Comparison of ENCODE assay signal across 1 cellular context in the genomic region with DNA sequence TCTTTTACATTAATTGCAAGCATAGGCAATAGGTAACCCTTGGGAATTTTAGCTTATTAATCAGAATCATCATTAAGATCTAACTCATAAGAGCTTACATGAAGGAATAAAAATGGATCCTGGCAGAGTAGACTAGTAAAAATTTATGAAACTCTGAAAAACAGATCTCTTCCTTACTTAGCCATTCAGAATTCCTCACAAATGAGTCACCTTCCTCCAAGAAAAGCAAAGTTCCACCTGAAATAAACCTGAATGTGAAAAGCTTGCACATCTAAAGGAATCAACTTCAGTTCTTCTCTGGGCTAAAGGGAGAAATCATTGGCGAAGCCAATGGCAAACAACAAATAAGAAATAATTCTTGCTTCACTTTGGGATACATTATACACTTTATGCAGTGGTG.
TF ChIP-seq lines count a peak whose summit lies in the region.

No MANE protein-coding gene starts in this region.

TF ChIP-seq in GM23338, 12 proteins besides CTCF, POLR2A, EP300 and RAD21 (continued from another document):
- TF ChIP-seq, protein P1, sequence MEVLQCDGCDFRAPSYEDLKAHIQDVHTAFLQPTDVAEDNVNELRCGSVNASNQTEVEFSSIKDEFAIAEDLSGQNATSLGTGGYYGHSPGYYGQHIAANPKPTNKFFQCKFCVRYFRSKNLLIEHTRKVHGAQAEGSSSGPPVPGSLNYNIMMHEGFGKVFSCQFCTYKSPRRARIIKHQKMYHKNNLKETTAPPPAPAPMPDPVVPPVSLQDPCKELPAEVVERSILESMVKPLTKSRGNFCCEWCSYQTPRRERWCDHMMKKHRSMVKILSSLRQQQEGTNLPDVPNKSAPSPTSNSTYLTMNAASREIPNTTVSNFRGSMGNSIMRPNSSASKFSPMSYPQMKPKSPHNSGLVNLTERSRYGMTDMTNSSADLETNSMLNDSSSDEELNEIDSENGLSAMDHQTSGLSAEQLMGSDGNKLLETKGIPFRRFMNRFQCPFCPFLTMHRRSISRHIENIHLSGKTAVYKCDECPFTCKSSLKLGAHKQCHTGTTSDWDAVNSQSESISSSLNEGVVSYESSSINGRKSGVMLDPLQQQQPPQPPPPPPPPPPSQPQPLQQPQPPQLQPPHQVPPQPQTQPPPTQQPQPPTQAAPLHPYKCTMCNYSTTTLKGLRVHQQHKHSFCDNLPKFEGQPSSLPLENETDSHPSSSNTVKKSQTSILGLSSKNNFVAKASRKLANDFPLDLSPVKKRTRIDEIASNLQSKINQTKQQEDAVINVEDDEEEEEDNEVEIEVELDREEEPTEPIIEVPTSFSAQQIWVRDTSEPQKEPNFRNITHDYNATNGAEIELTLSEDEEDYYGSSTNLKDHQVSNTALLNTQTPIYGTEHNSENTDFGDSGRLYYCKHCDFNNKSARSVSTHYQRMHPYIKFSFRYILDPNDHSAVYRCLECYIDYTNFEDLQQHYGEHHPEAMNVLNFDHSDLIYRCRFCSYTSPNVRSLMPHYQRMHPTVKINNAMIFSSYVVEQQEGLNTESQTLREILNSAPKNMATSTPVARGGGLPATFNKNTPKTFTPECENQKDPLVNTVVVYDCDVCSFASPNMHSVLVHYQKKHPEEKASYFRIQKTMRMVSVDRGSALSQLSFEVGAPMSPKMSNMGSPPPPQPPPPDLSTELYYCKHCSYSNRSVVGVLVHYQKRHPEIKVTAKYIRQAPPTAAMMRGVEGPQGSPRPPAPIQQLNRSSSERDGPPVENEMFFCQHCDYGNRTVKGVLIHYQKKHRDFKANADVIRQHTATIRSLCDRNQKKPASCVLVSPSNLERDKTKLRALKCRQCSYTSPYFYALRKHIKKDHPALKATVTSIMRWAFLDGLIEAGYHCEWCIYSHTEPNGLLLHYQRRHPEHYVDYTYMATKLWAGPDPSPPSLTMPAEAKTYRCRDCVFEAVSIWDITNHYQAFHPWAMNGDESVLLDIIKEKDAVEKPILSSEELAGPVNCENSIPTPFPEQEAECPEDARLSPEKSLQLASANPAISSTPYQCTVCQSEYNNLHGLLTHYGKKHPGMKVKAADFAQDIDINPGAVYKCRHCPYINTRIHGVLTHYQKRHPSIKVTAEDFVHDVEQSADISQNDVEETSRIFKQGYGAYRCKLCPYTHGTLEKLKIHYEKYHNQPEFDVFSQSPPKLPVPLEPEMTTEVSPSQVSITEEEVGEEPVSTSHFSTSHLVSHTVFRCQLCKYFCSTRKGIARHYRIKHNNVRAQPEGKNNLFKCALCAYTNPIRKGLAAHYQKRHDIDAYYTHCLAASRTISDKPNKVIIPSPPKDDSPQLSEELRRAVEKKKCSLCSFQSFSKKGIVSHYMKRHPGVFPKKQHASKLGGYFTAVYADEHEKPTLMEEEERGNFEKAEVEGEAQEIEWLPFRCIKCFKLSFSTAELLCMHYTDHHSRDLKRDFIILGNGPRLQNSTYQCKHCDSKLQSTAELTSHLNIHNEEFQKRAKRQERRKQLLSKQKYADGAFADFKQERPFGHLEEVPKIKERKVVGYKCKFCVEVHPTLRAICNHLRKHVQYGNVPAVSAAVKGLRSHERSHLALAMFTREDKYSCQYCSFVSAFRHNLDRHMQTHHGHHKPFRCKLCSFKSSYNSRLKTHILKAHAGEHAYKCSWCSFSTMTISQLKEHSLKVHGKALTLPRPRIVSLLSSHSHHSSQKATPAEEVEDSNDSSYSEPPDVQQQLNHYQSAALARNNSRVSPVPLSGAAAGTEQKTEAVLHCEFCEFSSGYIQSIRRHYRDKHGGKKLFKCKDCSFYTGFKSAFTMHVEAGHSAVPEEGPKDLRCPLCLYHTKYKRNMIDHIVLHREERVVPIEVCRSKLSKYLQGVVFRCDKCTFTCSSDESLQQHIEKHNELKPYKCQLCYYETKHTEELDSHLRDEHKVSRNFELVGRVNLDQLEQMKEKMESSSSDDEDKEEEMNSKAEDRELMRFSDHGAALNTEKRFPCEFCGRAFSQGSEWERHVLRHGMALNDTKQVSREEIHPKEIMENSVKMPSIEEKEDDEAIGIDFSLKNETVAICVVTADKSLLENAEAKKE (CRISPR knock-in tag; IDR thresholded peaks at IDR 0.05): no peak
- TF ChIP-seq, protein P2, sequence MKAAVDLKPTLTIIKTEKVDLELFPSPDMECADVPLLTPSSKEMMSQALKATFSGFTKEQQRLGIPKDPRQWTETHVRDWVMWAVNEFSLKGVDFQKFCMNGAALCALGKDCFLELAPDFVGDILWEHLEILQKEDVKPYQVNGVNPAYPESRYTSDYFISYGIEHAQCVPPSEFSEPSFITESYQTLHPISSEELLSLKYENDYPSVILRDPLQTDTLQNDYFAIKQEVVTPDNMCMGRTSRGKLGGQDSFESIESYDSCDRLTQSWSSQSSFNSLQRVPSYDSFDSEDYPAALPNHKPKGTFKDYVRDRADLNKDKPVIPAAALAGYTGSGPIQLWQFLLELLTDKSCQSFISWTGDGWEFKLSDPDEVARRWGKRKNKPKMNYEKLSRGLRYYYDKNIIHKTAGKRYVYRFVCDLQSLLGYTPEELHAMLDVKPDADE (IDR thresholded peaks at IDR 0.05): no peak
- TF ChIP-seq STAT1 (IDR thresholded peaks at IDR 0.05; ENCODE audit: unreplicated experiment) (no peak), JUNB (IDR thresholded peaks at IDR 0.05; ENCODE audit: unreplicated experiment) (no peak)
